ENCODE assay signal across 17 cellular contexts in the genomic region with DNA sequence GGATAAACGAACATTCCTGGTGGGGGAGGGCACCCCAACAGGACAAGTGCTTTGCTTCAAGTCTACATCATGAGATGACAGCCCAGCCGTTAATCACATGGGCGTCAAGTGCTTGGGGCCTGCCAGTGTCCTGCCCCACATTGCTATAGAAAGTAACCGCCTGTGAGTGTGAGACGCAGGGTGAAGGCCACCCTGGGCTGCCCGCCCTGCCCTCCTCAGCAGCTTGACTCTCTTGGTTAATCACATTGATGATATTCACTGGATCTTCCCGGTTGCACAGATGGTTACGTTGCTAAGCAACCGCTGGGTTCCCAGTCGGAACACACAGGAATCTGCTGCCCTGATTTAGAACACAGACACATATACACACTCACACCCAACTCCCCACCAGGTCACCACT.
DNase-seq lines count a peak whose midpoint lies in the region; ATAC-seq, FAIRE-seq and TF ChIP-seq lines count a peak whose summit lies in the region.
"Had no signal": no experiment of that assay in that cellular context is flagged by ENCODE, and none has a peak within 500 bp of the region (broad histone marks: within the 10 kb centered on the region; RNA-seq: fewer than 3 reads in every experiment).

No MANE protein-coding gene starts in this region.

- H3K27me3 ChIP-seq in H1 (replicated peaks in 1 of 4; ENCODE audit: control insufficient read depth in 3 of 4, extremely low read depth in 1 of 4, insufficient read depth in 3 of 4, low read length in 3 of 4) (no peaks in the 10 kb centered on the region), hepatocyte (no peaks in the 10 kb centered on the region)

- TF ChIP-seq CTCF in H1 (IDR thresholded peaks at IDR 0.05; ENCODE audit: control extremely low read depth in 1 of 3, insufficient read depth in 1 of 3, low read depth in 1 of 3, low read length in 3 of 3) (no peak), GM20000 (IDR thresholded peaks at IDR 0.05; ENCODE audit: extremely low read depth, missing control alignments) (no peak), hepatocyte (IDR thresholded peaks at IDR 0.05; ENCODE audit: poor library complexity) (no peak), omental fat pad (IDR thresholded peaks at IDR 0.05) (no peak)

- H3K9me3 ChIP-seq in H1 (ENCODE audit: insufficient read depth in 2 of 2, low read depth in 1 of 2, low read length in 1 of 2) (no peaks in the 10 kb centered on the region), hepatocyte (ENCODE audit: low read depth) (no peaks in the 10 kb centered on the region)

- H3K23ac ChIP-seq in H1 (ENCODE audit: insufficient read length): no peak overlapping the region

- H4K5ac ChIP-seq in H1 (ENCODE audit: insufficient read length, low read depth, low read length): no peak overlapping the region

- H3K14ac ChIP-seq in H1 (ENCODE audit: insufficient read length): no peak overlapping the region

- H2BK5ac ChIP-seq in H1 (ENCODE audit: low read depth, low read length): no peak overlapping the region

- CTCF ChIA-PET in H1 (lab: Charles Lee; ENCODE audit: partially characterized antibody): interaction anchor here (0.6 to 2.0 kb wide), 6 partner anchors 9 to 296 kb away, joined by 3 to 8 read pairs (median 4); no protein-coding TSS in a partner anchor

- DNase-seq in DMS 273 treated with DMSO at 0.1 percent for 48 hours (lab: John Stamatoyannopoulos, UW) (peak; percentile 58), NCI-H2227 (lab: John Stamatoyannopoulos, UW; ENCODE audit: unreplicated experiment) (peak; percentile 81), H1 (ENCODE audit: low read depth in 1 of 2, low spot score in 2 of 2) (no peak), midbrain (lab: John Stamatoyannopoulos, UW) (peak; percentile 28), GM20000 (ENCODE audit: low spot score) (no peak), hepatocyte (ENCODE audit: low spot score) (no peak), HT-29 (ENCODE audit: low spot score) (no peak), omental fat pad (ENCODE audit: low spot score) (no peak)
- DNase-seq: activated CD8-positive, alpha-beta T cell treated with anti-CD3 and anti-CD28 coated beads for 36 hours; Calu3; H9; NCI-H1930; SIG-M5 had no signal

- H3K79me1 ChIP-seq in H1 (ENCODE audit: low read depth, low read length): no peaks in the 10 kb centered on the region

- no peak overlapping the region for H2BK12ac ChIP-seq in H1 (ENCODE audit: low read depth, low read length)

- H2BK15ac ChIP-seq in H1 (ENCODE audit: low read length): no peak overlapping the region

- H3K27ac ChIP-seq in H1 (ENCODE audit: low read depth, low read length) (no peak overlapping the region), hepatocyte (no peak overlapping the region)
- H3K27ac ChIP-seq: KMS-11, parathyroid adenoma had no signal

- no peak overlapping the region for H3K56ac ChIP-seq in H1 (replicated peaks; ENCODE audit: insufficient read length, low read depth, low read length)

- no peak for TF ChIP-seq EP300 in H1 (IDR thresholded peaks at IDR 0.05; ENCODE audit: borderline replicate concordance in 1 of 2, low read depth in 2 of 2, low read length in 2 of 2)

- POLR2A ChIA-PET in H1 (lab: Charles Lee; ENCODE audit: partially characterized antibody): no interaction called here

- no peak for ATAC-seq in omental fat pad (ENCODE audit: low FRiP score)
- ATAC-seq: activated CD8-positive, alpha-beta T cell treated with anti-CD3 and anti-CD28 coated beads for 36 hours; activated T-helper 17 cell treated with anti-CD3 and anti-CD28 coated beads, Interleukin-2, amount 50 U/mL, for 72 hours had no signal

- H3K4me3 ChIP-seq in H1 (ENCODE audit: extremely low read depth in 1 of 4, insufficient read depth in 2 of 4, low read depth in 3 of 4, low read length in 4 of 4) (no peak overlapping the region), hepatocyte (no peak overlapping the region)

- no peak overlapping the region for H2BK20ac ChIP-seq in H1 (ENCODE audit: low read length)

- H3K4me2 ChIP-seq in H1 (ENCODE audit: insufficient read depth in 1 of 2, low read depth in 2 of 2, low read length in 2 of 2) (no peak overlapping the region), hepatocyte (no peak overlapping the region)
- H3K4me2 ChIP-seq: KMS-11 had no signal

- no peak for TF ChIP-seq POLR2A in H1 (IDR thresholded peaks at IDR 0.05; ENCODE audit: control extremely low read depth in 1 of 2, low read depth in 2 of 2, low read length in 2 of 2)

- H4K91ac ChIP-seq in H1 (replicated peaks; ENCODE audit: insufficient read length, low read length): no peak overlapping the region

- no peaks in the 10 kb centered on the region for H3K23me2 ChIP-seq in H1 (ENCODE audit: low read depth, low read length)

- FAIRE-seq in H1 (lab: Jason Lieb, UNC): no peak
- FAIRE-seq: TTC549 had no signal

- H2AK5ac ChIP-seq in H1 (ENCODE audit: low read depth, low read length): no peak overlapping the region

- H3K36me3 ChIP-seq in H1 (ENCODE audit: control insufficient read depth in 2 of 4, insufficient read depth in 4 of 4, low read length in 3 of 4) (no peaks in the 10 kb centered on the region; a peak in 2 of 8 replicates), hepatocyte (replicated peaks; ENCODE audit: insufficient read depth, low read depth) (no peaks in the 10 kb centered on the region)

- H3K9me2 ChIP-seq in hepatocyte (replicated peaks; ENCODE audit: insufficient read depth): no peaks in the 10 kb centered on the region

- WGBS in H1 (ENCODE audit: extremely low coverage in 1 of 2, insufficient coverage in 1 of 2, insufficient read length in 1 of 2, insufficient replicate concordance in 2 of 2, low coverage in 1 of 2, low lambda C conversion rate in 2 of 2, missing lambda C conversion rate in 1 of 2), 2 experiments: 94% methylated on average over 10 of the region's 10 CpGs; no CpG with 5 or more reads in 1 of the 2 experiments
- 78% methylated on average over 10 of the region's 10 CpGs for WGBS in hepatocyte (ENCODE audit: low lambda C conversion rate, missing lambda C conversion rate)

- H2AFZ ChIP-seq in H1 (ENCODE audit: low read length) (no peak overlapping the region), hepatocyte (no peak overlapping the region)
- H2AFZ ChIP-seq: parathyroid adenoma had no signal

- H4K8ac ChIP-seq in H1 (ENCODE audit: extremely low read depth, insufficient read depth, low read length): peak overlapping the region; percentile 57; the same call in 1 of the 2 replicates

- no peak for TF ChIP-seq RAD21 in H1 (IDR thresholded peaks at IDR 0.05 in 1 of 2, conservative IDR thresholded peaks at IDR 0.05 in 1 of 2; ENCODE audit: low read depth in 2 of 2, low read length in 2 of 2)

- H3K4ac ChIP-seq in H1 (replicated peaks; ENCODE audit: insufficient read length, low read depth, low read length): no peak overlapping the region

- H4K20me1 ChIP-seq in H1 (replicated peaks in 1 of 2; ENCODE audit: control insufficient read depth in 1 of 2, insufficient read depth in 2 of 2, low read length in 2 of 2): no peaks in the 10 kb centered on the region
- H4K20me1 ChIP-seq in hepatocyte (ENCODE audit: insufficient read depth, poor library complexity, severe bottlenecking): no peaks in the 10 kb centered on the region

- H2BK120ac ChIP-seq in H1 (replicated peaks; ENCODE audit: low read depth, low read length): no peak overlapping the region

- no peak overlapping the region for H3K9ac ChIP-seq in H1 (replicated peaks in 1 of 4; ENCODE audit: extremely low read depth in 1 of 4, low read depth in 3 of 4, low read length in 3 of 4)
- H3K9ac ChIP-seq: KMS-11, parathyroid adenoma had no signal

- no peak overlapping the region for H3K18ac ChIP-seq in H1 (ENCODE audit: extremely low read depth, low read length)

- no peaks in the 10 kb centered on the region; a peak in 1 of 7 replicates for H3K4me1 ChIP-seq in H1 (replicated peaks in 1 of 4; ENCODE audit: control insufficient read depth in 3 of 4, insufficient read depth in 4 of 4, low read length in 3 of 4)
- peaks cover 5% of the 10 kb centered on the region for H3K4me1 ChIP-seq in hepatocyte (ENCODE audit: insufficient read depth)
- H3K4me1 ChIP-seq: parathyroid adenoma had no signal

- H3K79me2 ChIP-seq in H1 (ENCODE audit: control insufficient read depth in 1 of 2, insufficient read depth in 2 of 2, low read length in 2 of 2): no peaks in the 10 kb centered on the region
- no peaks in the 10 kb centered on the region for H3K79me2 ChIP-seq in hepatocyte
- H3K79me2 ChIP-seq: parathyroid adenoma had no signal

TF ChIP-seq in H1, 55 proteins besides CTCF, POLR2A, EP300 and RAD21:
- TF ChIP-seq TCF12 (IDR thresholded peaks at IDR 0.05; ENCODE audit: low read depth, low read length) (no peak), BACH1 (IDR thresholded peaks at IDR 0.05; ENCODE audit: low read length) (no peak), CHD2 (IDR thresholded peaks at IDR 0.05; ENCODE audit: low read length) (no peak), E2F6 (IDR thresholded peaks at IDR 0.05) (no peak), ASH2L (IDR thresholded peaks at IDR 0.05; ENCODE audit: low read length) (no peak)

Comparison
In these comparisons a context has a peak if more than half of its experiments do, and no peak if none do; other contexts are left out.
1. DNase-seq: peak in DMS 273 treated with DMSO at 0.1 percent for 48 hours (single experiment), NCI-H2227 (single experiment) and midbrain (single experiment); none in H1 (0 of 2), GM20000 (single experiment), hepatocyte (single experiment), HT-29 (single experiment) and omental fat pad (single experiment).